Comparison of ENCODE assay signal across 8 cellular contexts in the genomic region with DNA sequence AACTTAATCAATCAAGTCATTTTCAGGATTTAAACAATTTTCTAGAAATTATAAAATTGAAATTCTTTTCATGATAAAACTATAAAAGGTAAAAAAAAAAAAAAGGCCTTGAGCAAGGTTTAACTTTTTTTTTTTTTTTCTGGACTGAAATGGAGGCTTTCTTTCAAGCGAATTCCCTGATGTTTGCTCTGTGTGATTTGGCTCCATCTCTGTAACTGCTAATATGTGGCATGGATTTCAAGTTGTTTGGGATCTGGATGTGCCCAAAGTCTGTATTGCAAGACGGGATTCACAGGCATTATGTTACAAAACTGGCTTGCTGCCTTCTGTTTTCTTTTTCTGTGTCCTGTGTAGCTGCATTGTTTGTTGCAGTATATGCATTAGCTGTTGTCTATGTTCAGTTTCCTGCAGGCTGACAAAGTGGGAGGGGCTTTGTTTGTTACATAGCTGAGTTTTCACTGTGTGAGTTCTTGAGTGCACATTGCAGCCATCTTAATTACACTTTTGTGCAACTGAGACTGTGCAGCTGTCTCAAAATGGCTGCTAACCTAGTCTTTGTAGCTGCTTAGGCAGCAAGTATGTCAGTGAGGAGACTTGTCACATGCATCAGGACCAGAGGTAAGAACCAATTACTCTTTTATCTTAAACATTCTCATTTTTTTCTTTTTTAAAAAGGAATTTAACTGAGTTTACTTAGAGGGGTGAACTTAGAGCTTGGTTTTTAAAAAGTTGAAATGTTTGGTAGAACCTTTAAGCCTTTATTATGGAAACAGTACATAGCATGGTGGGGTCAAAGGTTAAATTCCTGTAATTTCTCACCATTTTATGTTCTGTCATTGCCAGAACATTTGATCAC. TPM values are rescaled to one million over a fixed set of nuclear protein-coding genes. Genes with fewer than 3 reads are reported as not detected.
A peak's percentile ranks its signal among the peaks of the same experiment; 100 is the strongest.
DNase-seq lines count a peak whose midpoint lies in the region; ATAC-seq, FAIRE-seq and TF ChIP-seq lines count a peak whose summit lies in the region.

No MANE protein-coding gene starts in this region.

- H3K36me3 ChIP-seq in mammary epithelial cell (ENCODE audit: insufficient read depth, low read length) = no peaks in the 10 kb centered on the region
- H3K36me3 ChIP-seq in small intestine (ENCODE audit: control insufficient read depth in 2 of 2, insufficient read depth in 2 of 2, low read length in 2 of 2) = peaks cover 0 to 2% of the 10 kb centered on the region in 2 donors

- H3K27me3 ChIP-seq in mammary epithelial cell (ENCODE audit: insufficient read depth, low read length) (no peaks in the 10 kb centered on the region), small intestine (ENCODE audit: control insufficient read depth in 2 of 2, insufficient read depth in 2 of 2, low read length in 2 of 2) (no peaks in the 10 kb centered on the region)

- CTCF ChIA-PET in mammary epithelial cell (lab: Charles Lee; ENCODE audit: low non-redundant PET) = interaction anchor here (0.7 to 1.0 kb wide), 2 partner anchors 10 to 19 kb away, joined by 5 to 7 read pairs; partner anchors contain the start of gene ATF7IP

- H3K4me1 Mint-ChIP-seq in T-helper 17 cell = peaks cover 29% of the 10 kb centered on the region

- no peak overlapping the region for H3K9ac ChIP-seq in mammary epithelial cell (ENCODE audit: insufficient read depth, low read length)

- intact Hi-C loops in mammary epithelial cell (cut with micrococcal nuclease) = loop anchor here (1.0 kb wide), 3 partner anchors 9 to 128 kb away; no protein-coding TSS in a partner anchor

- no peaks in the 10 kb centered on the region for H3K9me3 ChIP-seq in T-helper 17 cell (ENCODE audit: control insufficient read depth, low read length, poor library complexity, severe bottlenecking)
- H3K9me3 ChIP-seq in mammary epithelial cell (replicated peaks; ENCODE audit: insufficient read depth, low read length) = peaks cover 3% of the 10 kb centered on the region
- H3K9me3 ChIP-seq in small intestine (ENCODE audit: control insufficient read depth, low read depth) = no peaks in the 10 kb centered on the region

- peak overlapping the region; percentile 81 for H3K4me3 Mint-ChIP-seq in T-helper 17 cell

- H3K4me2 ChIP-seq in mammary epithelial cell (ENCODE audit: insufficient read depth, low read depth, low read length) = peak overlapping the region; percentile 79

- BruUV-seq in mammary epithelial cell (replicated peaks; lab: Mats Ljungman, UMichigan) = TSS peak; percentile 19

- in situ Hi-C loops in mammary epithelial cell (cut with MboI; ENCODE audit: low sequenced_read_pairs in 2 of 2) = no loop called here

- H3K4me3 ChIP-seq in mammary epithelial cell (replicated peaks in 1 of 3; ENCODE audit: insufficient read depth in 1 of 3, low read depth in 2 of 3, low read length in 3 of 3) (peak overlapping the region; percentile 29 to 42 (median 31)), small intestine (ENCODE audit: low read depth in 1 of 2, low read length in 2 of 2) (peak overlapping the region in 1 of 2 donors; percentile 33)

- dilution Hi-C loops in mammary epithelial cell (cut with HindIII; ENCODE audit: low sequenced_read_pairs) = no loop called here

- H3K4me1 ChIP-seq in mammary epithelial cell (ENCODE audit: insufficient read depth, low read length) (peaks cover 13% of the 10 kb centered on the region), small intestine (ENCODE audit: control insufficient read depth in 2 of 2, insufficient read depth in 1 of 2, low read depth in 1 of 2, low read length in 1 of 2) (no peaks in the 10 kb centered on the region)

- H3K27me3 Mint-ChIP-seq in T-helper 17 cell = no peaks in the 10 kb centered on the region

- peak; percentile 92 for ATAC-seq in HG02623 (IDR thresholded peaks at IDR 0.05; ENCODE audit: unreplicated experiment)
- peak; percentile 94 for ATAC-seq in T-helper 17 cell

- H3K27ac ChIP-seq in mammary epithelial cell (ENCODE audit: insufficient read depth, low read depth, low read length) (peak overlapping the region; percentile 69), small intestine (ENCODE audit: low read depth in 1 of 2, low read length in 1 of 2) (peak overlapping the region; percentile 24 to 49)

- peak overlapping the region; percentile 81 for H2AFZ ChIP-seq in mammary epithelial cell (ENCODE audit: low read depth, low read length)

- H4K20me1 ChIP-seq in mammary epithelial cell (ENCODE audit: insufficient read depth, low read length) = no peaks in the 10 kb centered on the region

- peak overlapping the region; percentile 98 for H3K27ac Mint-ChIP-seq in T-helper 17 cell

- DNase-seq in activated CD8-positive, alpha-beta memory T cell treated with anti-CD3 and anti-CD28 coated beads for 24 hours = peak; percentile 77
- DNase-seq in activated CD8-positive, alpha-beta memory T cell treated with anti-CD3 and anti-CD28 coated beads, Interleukin-2, amount 50 U/mL, for 48 hours = no peak
- DNase-seq in NCI-H1105 (lab: John Stamatoyannopoulos, UW) (peak; percentile 92), T-helper 17 cell (peak; percentile 22 to 35 (median 22)), mammary epithelial cell (peak; percentile 92), iPS-NIHi7 (ENCODE audit: extremely low spot score) (peak; percentile 56), small intestine (peak; percentile 78)

- peak; percentile 78 for FAIRE-seq in small intestine (lab: Jason Lieb, UNC)

- H3K36me3 Mint-ChIP-seq in T-helper 17 cell (ENCODE audit: low read depth) = peaks cover 6% of the 10 kb centered on the region

- H3K79me2 ChIP-seq in mammary epithelial cell (ENCODE audit: insufficient read depth, low read length) = peaks cover 93% of the 10 kb centered on the region

- 7% methylated on average over 2 of the region's 2 CpGs for WGBS in mammary epithelial cell (ENCODE audit: low coverage, missing lambda C conversion rate)
- WGBS in small intestine, 3 donors = 2 to 5% (median 3%) methylated on average over 2 of the region's 2 CpGs

- no peak for TF ChIP-seq CTCF in mammary epithelial cell (conservative IDR thresholded peaks at IDR 0.05 in 1 of 2, IDR thresholded peaks at IDR 0.05 in 1 of 2; ENCODE audit: extremely low read depth in 1 of 2, insufficient read depth in 1 of 2, low read depth in 1 of 2, low read length in 2 of 2)

RNA-seq across cellular contexts. Expression of gene ATF7IP, which starts 19.5 kb away (rescaled TPM):
- 100 to 1,000 TPM; 153 to 164 TPM for total RNA-seq in T-helper 17 cell
- 10 to 100 TPM; 33.3 to 41.0 TPM for total RNA-seq in mammary epithelial cell
- polyA plus RNA-seq in mammary epithelial cell = 8.2 TPM
- polyA minus RNA-seq in mammary epithelial cell = 59.9 TPM
- 1 to 10 TPM; 3.5 to 7.8 (median 3.6) TPM for polyA plus RNA-seq in small intestine
